Comparison of ENCODE assay signal across 7 cellular contexts in the genomic region with DNA sequence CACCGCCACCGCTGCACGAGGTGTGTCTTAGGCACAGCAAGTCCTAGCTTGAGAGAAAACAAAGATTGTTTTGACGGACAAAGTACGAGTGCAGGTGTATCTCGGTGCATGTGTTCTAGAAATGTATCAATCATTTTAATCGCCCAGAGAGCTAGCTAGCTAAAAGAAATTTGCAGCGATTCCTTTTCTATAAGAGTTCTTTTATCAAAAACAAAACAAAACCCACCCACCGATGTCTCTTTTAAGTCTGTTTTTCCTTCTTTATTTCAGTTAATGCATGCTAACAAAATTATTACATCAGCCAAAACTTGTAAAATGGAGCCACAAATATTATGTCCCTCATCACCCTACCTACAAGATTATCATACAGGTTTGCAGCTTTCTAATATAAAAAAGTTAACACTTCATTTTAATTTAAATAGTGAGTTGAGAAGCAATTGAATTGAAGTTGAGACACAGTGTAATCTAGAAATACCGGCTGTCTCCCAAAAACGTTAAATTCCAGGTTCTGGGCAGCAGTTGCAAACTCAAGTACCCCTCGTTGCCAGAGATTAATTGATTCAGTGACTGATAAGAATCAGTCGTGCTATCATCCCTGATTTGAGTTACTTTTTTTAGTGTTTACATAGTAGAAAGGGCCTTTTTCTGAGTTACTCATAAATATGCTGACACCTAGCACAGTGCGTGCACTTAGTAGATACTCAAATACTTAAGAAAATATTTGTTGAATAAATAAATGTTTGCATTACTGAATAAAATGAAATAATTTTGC. TPM values are rescaled to one million over a fixed set of nuclear protein-coding genes. Genes with fewer than 3 reads are reported as not detected.
A peak's percentile ranks its signal among the peaks of the same experiment; 100 is the strongest.
DNase-seq lines count a peak whose midpoint lies in the region; ATAC-seq and TF ChIP-seq lines count a peak whose summit lies in the region.

No MANE protein-coding gene starts in this region.

- H3K79me2 ChIP-seq in OCI-LY1 (ENCODE audit: insufficient read depth, low read length): no peaks in the 10 kb centered on the region

- H3K9me3 ChIP-seq in OCI-LY1 (ENCODE audit: low read length) (no peaks in the 10 kb centered on the region), esophagus muscularis mucosa (no peaks in the 10 kb centered on the region)

- peak overlapping the region; percentile 66; the same call in 1 of the 2 replicates for H3K9ac ChIP-seq in OCI-LY1 (ENCODE audit: low read length)

- peak; percentile 4 for ATAC-seq in GM19452 (IDR thresholded peaks at IDR 0.05; ENCODE audit: unreplicated experiment)

- H3K36me3 ChIP-seq in OCI-LY1 (ENCODE audit: insufficient read depth, low read length) (no peaks in the 10 kb centered on the region), esophagus muscularis mucosa (no peaks in the 10 kb centered on the region)

- H3K4me1 ChIP-seq in OCI-LY1 (ENCODE audit: insufficient read depth, low read length, severe bottlenecking): peaks cover 24% of the 10 kb centered on the region
- H3K4me1 ChIP-seq in esophagus muscularis mucosa: peaks cover 11 to 29% (median 26%) of the 10 kb centered on the region in 4 donors

- no peaks in the 10 kb centered on the region for H3K27me3 ChIP-seq in OCI-LY1 (ENCODE audit: insufficient read depth, low read length)
- H3K27me3 ChIP-seq in esophagus muscularis mucosa: no peaks in the 10 kb centered on the region

- no peak for TF ChIP-seq EP300 in esophagus muscularis mucosa (IDR thresholded peaks at IDR 0.05)

- H3K4me3 ChIP-seq in OCI-LY1 (ENCODE audit: low read depth, low read length, poor library complexity, severe bottlenecking): peak overlapping the region; percentile 73
- peak overlapping the region; percentile 92 to 97 (median 96) for H3K4me3 ChIP-seq in esophagus muscularis mucosa
- H3K4me3 ChIP-seq in retinal pigment epithelial cell (ENCODE audit: low read length): peak overlapping the region; percentile 86

- no peak for TF ChIP-seq POLR2A in esophagus muscularis mucosa (IDR thresholded peaks at IDR 0.05; ENCODE audit: low read depth)

- H3K27ac ChIP-seq in OCI-LY1 (ENCODE audit: low read depth, low read length, poor library complexity, severe bottlenecking) (no peak overlapping the region), esophagus muscularis mucosa (replicated peaks in 1 of 4) (peak overlapping the region; percentile 97 to 99 (median 98))

- H2AFZ ChIP-seq in OCI-LY1 (ENCODE audit: low read length): no peak overlapping the region

- H3K4me2 ChIP-seq in OCI-LY1 (ENCODE audit: low read length): peak overlapping the region; percentile 85

- no peaks in the 10 kb centered on the region for H4K20me1 ChIP-seq in OCI-LY1 (ENCODE audit: insufficient read depth, low read length)

- DNase-seq in esophagus muscularis mucosa (ENCODE audit: extremely low spot score) (no peak), retinal pigment epithelial cell (ENCODE audit: low read depth) (no peak), NCI-H2029 treated with DMSO at 0.1 percent for 48 hours (lab: John Stamatoyannopoulos, UW) (no peak), NCI-H526 treated with DMSO at 0.1 percent for 48 hours (lab: John Stamatoyannopoulos, UW) (no peak), NCI-H2171 (lab: John Stamatoyannopoulos, UW) (no peak)

- TF ChIP-seq CTCF in OCI-LY1 (IDR thresholded peaks at IDR 0.05; ENCODE audit: low read length): no peak
- no peak for TF ChIP-seq CTCF in esophagus muscularis mucosa (IDR thresholded peaks at IDR 0.05)
- no peak for TF ChIP-seq CTCF in retinal pigment epithelial cell (conservative IDR thresholded peaks at IDR 0.05; ENCODE audit: low read depth, low read length)

- intact Hi-C loops in esophagus muscularis mucosa (cut with DNase I): no loop called here

- H3K9me2 ChIP-seq in OCI-LY1 (ENCODE audit: low read depth, low read length): no peaks in the 10 kb centered on the region

- 11% methylated on average over 14 of the region's 14 CpGs for WGBS in esophagus muscularis mucosa

- no peaks in the 10 kb centered on the region for H3F3A ChIP-seq in OCI-LY1 (ENCODE audit: insufficient read depth, low read length)

RNA-seq across cellular contexts. Expression of a gene that starts 1.5 kb away (rescaled TPM):
- total RNA-seq in esophagus muscularis mucosa: 100 to 1,000 TPM in 2 of 4 donors, 10 to 100 TPM in 2; 75.5 to 119 (median 99.3) TPM

RNA-seq across cellular contexts. Expression of a gene that starts 57.2 kb away (rescaled TPM):
- total RNA-seq in esophagus muscularis mucosa: 10 to 100 TPM; 11.2 to 22.4 (median 15.4) TPM
